In genomic region chr16:29613307-29614057, GRCh38 we compare ENCODE assay signal across 8 cellular contexts. TPM values are rescaled to one million over a fixed set of nuclear protein-coding genes. Genes with fewer than 3 reads are reported as not detected.
DNase-seq lines count a peak whose midpoint lies in the region; ATAC-seq and TF ChIP-seq lines count a peak whose summit lies in the region.
"Not testable (repeated sequence)": the region's sequence is repeated elsewhere in the genome, so short reads cannot be mapped to it uniquely, and the experiment has no call there.

No MANE protein-coding gene starts in this region.

- intact Hi-C loops in activated CD4-positive, alpha-beta T cell treated with anti-CD3 and anti-CD28 coated beads for 36 hours (cut with DNase I, micrococcal nuclease), result loop anchor here (1.0 to 5.0 kb wide), 6 partner anchors 18 to 452 kb away; partner anchors contain the start of genes SPN (in 2 of the 2) and ALDOA (in 1 of the 2)

- peak; percentile 95 for TF ChIP-seq POLR2A in GM18526 (IDR thresholded peaks at IDR 0.05; ENCODE audit: extremely low read depth, insufficient read length)

- H3K9me3 Mint-ChIP-seq in activated CD4-positive, alpha-beta T cell treated with anti-CD3 and anti-CD28 coated beads for 36 hours (ENCODE audit: low read depth), result not testable (repeated sequence)

- DNase-seq in A172 (ENCODE audit: low spot score) (peak; percentile 71), NCI-H69 (lab: John Stamatoyannopoulos, UW) (peak; percentile 90), cerebellar cortex (ENCODE audit: low spot score) (peak; percentile 77), iris pigment epithelial cell (ENCODE audit: low read depth) (peak; percentile 78)
- peak; percentile 96 for DNase-seq in activated CD4-positive, alpha-beta T cell treated with anti-CD3 and anti-CD28 coated beads for 36 hours

- POLR2A ChIA-PET in activated CD4-positive, alpha-beta T cell treated with anti-CD3 and anti-CD28 coated beads for 36 hours (lab: Charles Lee), result interaction anchor here (0.6 kb wide), 1 partner anchor 118 kb away, joined by 3 read pairs; no protein-coding TSS in a partner anchor

- not testable (repeated sequence) for H3K27me3 Mint-ChIP-seq in activated CD4-positive, alpha-beta T cell treated with anti-CD3 and anti-CD28 coated beads for 36 hours

- peaks cover 13% of the 10 kb centered on the region for H3K4me1 Mint-ChIP-seq in activated CD4-positive, alpha-beta T cell treated with anti-CD3 and anti-CD28 coated beads for 36 hours

- H3K4me3 Mint-ChIP-seq in activated CD4-positive, alpha-beta T cell treated with anti-CD3 and anti-CD28 coated beads for 36 hours, result peak overlapping the region; percentile 91

- peak overlapping the region; percentile 37 to 84 (median 55) for H3K4me3 ChIP-seq in skin epidermis

- ATAC-seq in HG03442 (IDR thresholded peaks at IDR 0.05; ENCODE audit: unreplicated experiment), result peak; percentile 47
- ATAC-seq in activated CD4-positive, alpha-beta T cell treated with anti-CD3 and anti-CD28 coated beads for 36 hours, result peak; percentile 47

- H3K36me3 Mint-ChIP-seq in activated CD4-positive, alpha-beta T cell treated with anti-CD3 and anti-CD28 coated beads for 36 hours (ENCODE audit: low read depth), result peaks cover 25% of the 10 kb centered on the region

- peak overlapping the region; percentile 93 for H3K27ac Mint-ChIP-seq in activated CD4-positive, alpha-beta T cell treated with anti-CD3 and anti-CD28 coated beads for 36 hours

- H3K27ac ChIP-seq in skin epidermis, result peak overlapping the region in 18 of 21 experiments; percentile 22 to 85 (median 62)

- CTCF ChIA-PET in activated CD4-positive, alpha-beta T cell treated with anti-CD3 and anti-CD28 coated beads for 36 hours (lab: Charles Lee), result interaction anchor here (0.6 kb wide), 1 partner anchor 156 kb away, joined by 3 read pairs; no protein-coding TSS in a partner anchor

RNA-seq across cellular contexts. Expression of gene SPN, which starts 49.6 kb away (rescaled TPM):
- 12.6 and 15.7 TPM in 2 replicates for total RNA-seq in A172 (2014; rRNA removed; shearing (Covaris generic))
- 100 to 1,000 TPM; 103 to 127 TPM for total RNA-seq in activated CD4-positive, alpha-beta T cell treated with anti-CD3 and anti-CD28 coated beads for 36 hours

Comparison
In these comparisons a context has a peak if more than half of its experiments do, and no peak if none do; other contexts are left out.
1. Peak in every context shown above with its lines: DNase-seq, ATAC-seq, H3K4me3 ChIP-seq and H3K27ac ChIP-seq.